ENCODE assay signal across 23 cellular contexts in the genomic region with DNA sequence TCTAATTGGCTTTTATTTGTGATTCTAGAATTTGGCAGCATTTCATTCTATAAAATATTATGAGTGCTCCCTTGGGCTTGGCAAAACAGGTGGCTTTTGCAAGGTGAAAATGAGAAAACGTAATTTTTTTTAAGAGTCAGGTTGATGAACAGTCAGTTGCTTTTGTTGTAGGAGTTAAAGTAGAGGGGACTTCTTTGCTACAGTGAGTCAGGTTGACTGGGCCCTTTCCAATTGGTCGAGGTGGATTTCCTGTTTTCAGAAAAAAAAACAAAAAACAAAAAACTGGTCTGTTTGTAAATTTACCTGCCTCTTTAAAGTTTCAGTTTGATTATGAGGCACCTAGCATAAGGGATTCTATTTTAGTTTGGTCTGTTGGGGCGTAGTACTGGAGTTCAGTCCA.
"Had no signal": no experiment of that assay in that cellular context is flagged by ENCODE, and none has a peak within 500 bp of the region (broad histone marks: within the 10 kb centered on the region; RNA-seq: fewer than 3 reads in every experiment).

No MANE protein-coding gene starts in this region.

- DNase-seq: activated CD4-positive, alpha-beta T cell treated with anti-CD3 and anti-CD28 coated beads, Interleukin-2, amount 50 U/mL, for 1 hour; activated CD8-positive, alpha-beta T cell treated with anti-CD3 and anti-CD28 coated beads for 36 hours; activated gamma-delta T cell treated with Interleukin-2 at 50 U/mL for 16 hours; activated naive CD4-positive, alpha-beta T cell treated with anti-CD3 and anti-CD28 coated beads, Interleukin-2, amount 50 U/mL, for 16 hours; activated T-cell treated with anti-CD3 and anti-CD28 coated beads, Interleukin-2, amount 50 U/mL, for 4 hours; amniotic stem cell; central memory CD4-positive, alpha-beta T cell; endodermal cell; foreskin fibroblast; heart right ventricle; left lung; lower lobe of right lung; mesenchymal stem cell; natural killer cell; posterior cingulate gyrus; right cardiac atrium; stimulated activated CD4-positive, alpha-beta T cell treated with anti-CD3 and anti-CD28 coated beads, Interleukin-15, amount 100 ng/mL, for 24 hours; stimulated activated CD4-positive, alpha-beta T cell treated with anti-CD3 and anti-CD28 coated beads, Interleukin-2, amount 100 ng/mL, for 24 hours; stimulated activated naive CD4-positive, alpha-beta T cell treated with Interleukin-2 at 50 U/mL for 16 hours; T-helper 9 cell had no signal

- H3K4me3 Mint-ChIP-seq: activated CD8-positive, alpha-beta T cell treated with anti-CD3 and anti-CD28 coated beads for 36 hours; activated T-cell treated with anti-CD3 and anti-CD28 coated beads, Interleukin-2, amount 50 U/mL, for 4 hours; activated T-helper 17 cell treated with anti-CD3 and anti-CD28 coated beads, Interleukin-2, amount 50 U/mL, for 72 hours; endodermal cell; natural killer cell had no signal

- H3K4me3 ChIP-seq: heart right ventricle, left lung, lower lobe of right lung, tibial nerve had no signal

- H3K36me3 ChIP-seq: heart right ventricle, left lung, lower lobe of right lung, tibial nerve had no signal

- H3K27me3 Mint-ChIP-seq: activated CD8-positive, alpha-beta T cell treated with anti-CD3 and anti-CD28 coated beads for 36 hours; activated T-helper 17 cell treated with anti-CD3 and anti-CD28 coated beads, Interleukin-2, amount 50 U/mL, for 72 hours had no signal

- H3K9me3 ChIP-seq: left lung, lower lobe of right lung, tibial nerve had no signal

- H3K27ac ChIP-seq: heart right ventricle, left lung, lower lobe of right lung, tibial nerve had no signal

- ATAC-seq: activated CD8-positive, alpha-beta T cell treated with anti-CD3 and anti-CD28 coated beads for 36 hours; activated T-cell treated with anti-CD3 and anti-CD28 coated beads, Interleukin-2, amount 50 U/mL, for 4 hours; activated T-helper 17 cell treated with anti-CD3 and anti-CD28 coated beads, Interleukin-2, amount 50 U/mL, for 72 hours; esophagus mucosa; heart right ventricle; left lung; lower lobe of right lung; natural killer cell; right cardiac atrium had no signal

- H3K9me3 Mint-ChIP-seq: endodermal cell had no signal

- H3K4me1 ChIP-seq: heart right ventricle, left lung, lower lobe of right lung, tibial nerve had no signal

- H3K27ac Mint-ChIP-seq: activated CD8-positive, alpha-beta T cell treated with anti-CD3 and anti-CD28 coated beads for 36 hours; activated T-helper 17 cell treated with anti-CD3 and anti-CD28 coated beads, Interleukin-2, amount 50 U/mL, for 72 hours; endodermal cell; natural killer cell had no signal

- H3K4me1 Mint-ChIP-seq: activated T-helper 17 cell treated with anti-CD3 and anti-CD28 coated beads, Interleukin-2, amount 50 U/mL, for 72 hours; natural killer cell had no signal

- H3K27me3 ChIP-seq: heart right ventricle, left lung, tibial nerve had no signal

- H3K36me3 Mint-ChIP-seq: natural killer cell had no signal
